ENCODE assay signal across 18 cellular contexts in genomic region chr2:17373736-17374135, GRCh38.
DNase-seq lines count a peak whose midpoint lies in the region; ATAC-seq and TF ChIP-seq lines count a peak whose summit lies in the region.
"Had no signal": no experiment of that assay in that cellular context is flagged by ENCODE, and none has a peak within 500 bp of the region (broad histone marks: within the 10 kb centered on the region; RNA-seq: fewer than 3 reads in every experiment).

No MANE protein-coding gene starts in this region.

- DNase-seq in HCEC 1CT (peak; percentile 76), amniotic epithelial cell (ENCODE audit: low read depth) (peak; percentile 70), fibroblast of pulmonary artery (ENCODE audit: low read depth) (peak; percentile 7), Kasumi-1 (lab: John Stamatoyannopoulos, UW) (no peak), DMS53 (lab: John Stamatoyannopoulos, UW) (no peak)
- DNase-seq in activated naive CD4-positive, alpha-beta T cell treated with anti-CD3 and anti-CD28 coated beads, Interleukin-2, amount 10 ng/mL, durations not matched to agents 7 days and 5 days, result no peak
- DNase-seq: activated CD4-positive, alpha-beta T cell treated with anti-CD3 and anti-CD28 coated beads, Interleukin-2, amount 10 ng/mL, durations not matched to agents 7 days and 5 days; activated naive CD4-positive, alpha-beta T cell treated with Interleukin-2 at 50 U/mL for 16 hours; effector CD4-positive, alpha-beta T cell; GF-D8; Karpas-422; left colon; NCI-H1436 treated with DMSO at 0.1 percent for 48 hours; ovary; small intestine; thyroid gland had no signal

- no peak overlapping the region for H3K4me3 ChIP-seq in fibroblast of pulmonary artery (replicated peaks; ENCODE audit: low read depth, low read length)
- H3K4me3 ChIP-seq in skeletal muscle satellite cell (ENCODE audit: low read length), result peak overlapping the region; percentile 20
- H3K4me3 ChIP-seq: ovary, thyroid gland had no signal

- no peak for TF ChIP-seq CTCF in fibroblast of pulmonary artery (IDR thresholded peaks at IDR 0.05; ENCODE audit: low read length, missing control alignments)

- no peaks in the 10 kb centered on the region for H3K9me3 ChIP-seq in skeletal muscle satellite cell (replicated peaks; ENCODE audit: low read length)
- H3K9me3 ChIP-seq: ovary, thyroid gland had no signal

- H3K36me3 ChIP-seq in skeletal muscle satellite cell (ENCODE audit: insufficient read depth, low read length), result no peaks in the 10 kb centered on the region
- H3K36me3 ChIP-seq: ovary, thyroid gland had no signal

- H3K36me3 Mint-ChIP-seq in activated naive CD4-positive, alpha-beta T cell treated with anti-CD3 and anti-CD28 coated beads, Interleukin-2, amount 10 ng/mL, durations not matched to agents 7 days and 5 days, result no peaks in the 10 kb centered on the region

- no peaks in the 10 kb centered on the region for H3K27me3 Mint-ChIP-seq in activated naive CD4-positive, alpha-beta T cell treated with anti-CD3 and anti-CD28 coated beads, Interleukin-2, amount 10 ng/mL, durations not matched to agents 7 days and 5 days
- H3K27me3 Mint-ChIP-seq: activated CD4-positive, alpha-beta T cell treated with anti-CD3 and anti-CD28 coated beads, Interleukin-2, amount 10 ng/mL, durations not matched to agents 7 days and 5 days had no signal

- H3K4me2 ChIP-seq in skeletal muscle satellite cell (ENCODE audit: low read length), result peak overlapping the region; percentile 40

- peak overlapping the region; percentile 18 for H3K9ac ChIP-seq in skeletal muscle satellite cell (ENCODE audit: low read depth, low read length)

- CTCF ChIA-PET in activated naive CD4-positive, alpha-beta T cell treated with anti-CD3 and anti-CD28 coated beads, Interleukin-2, amount 10 ng/mL, durations not matched to agents 7 days and 5 days (lab: Charles Lee), result no interaction called here

- no peak overlapping the region for H3K4me3 Mint-ChIP-seq in activated naive CD4-positive, alpha-beta T cell treated with anti-CD3 and anti-CD28 coated beads, Interleukin-2, amount 10 ng/mL, durations not matched to agents 7 days and 5 days
- H3K4me3 Mint-ChIP-seq: activated CD4-positive, alpha-beta T cell treated with anti-CD3 and anti-CD28 coated beads, Interleukin-2, amount 10 ng/mL, durations not matched to agents 7 days and 5 days had no signal

- no peaks in the 10 kb centered on the region for H3K27me3 ChIP-seq in skeletal muscle satellite cell (ENCODE audit: control insufficient read depth, insufficient read depth, low read length)
- H3K27me3 ChIP-seq: ovary, thyroid gland had no signal

- no peak overlapping the region for H3K27ac Mint-ChIP-seq in activated naive CD4-positive, alpha-beta T cell treated with anti-CD3 and anti-CD28 coated beads, Interleukin-2, amount 10 ng/mL, durations not matched to agents 7 days and 5 days
- H3K27ac Mint-ChIP-seq: activated CD4-positive, alpha-beta T cell treated with anti-CD3 and anti-CD28 coated beads, Interleukin-2, amount 10 ng/mL, durations not matched to agents 7 days and 5 days had no signal

- H3K9me3 Mint-ChIP-seq in activated naive CD4-positive, alpha-beta T cell treated with anti-CD3 and anti-CD28 coated beads, Interleukin-2, amount 10 ng/mL, durations not matched to agents 7 days and 5 days, result peaks cover 7% of the 10 kb centered on the region

- no peak for ATAC-seq in GM21619 (IDR thresholded peaks at IDR 0.05; ENCODE audit: unreplicated experiment)
- ATAC-seq: left colon had no signal

- H3K4me1 ChIP-seq in skeletal muscle satellite cell (ENCODE audit: control insufficient read depth, insufficient read depth, low read length), result peaks cover 19% of the 10 kb centered on the region
- H3K4me1 ChIP-seq: thyroid gland had no signal

- H3K4me1 Mint-ChIP-seq in activated naive CD4-positive, alpha-beta T cell treated with anti-CD3 and anti-CD28 coated beads, Interleukin-2, amount 10 ng/mL, durations not matched to agents 7 days and 5 days, result no peaks in the 10 kb centered on the region
- H3K4me1 Mint-ChIP-seq: activated CD4-positive, alpha-beta T cell treated with anti-CD3 and anti-CD28 coated beads, Interleukin-2, amount 10 ng/mL, durations not matched to agents 7 days and 5 days had no signal

Comparison
In these comparisons a context has a peak if more than half of its experiments do, and no peak if none do; other contexts are left out.
1. DNase-seq: peak in HCEC 1CT (single experiment), amniotic epithelial cell (single experiment) and fibroblast of pulmonary artery (single experiment); none in Kasumi-1 (0 of 2), DMS53 (single experiment) and activated naive CD4-positive, alpha-beta T cell treated with anti-CD3 and anti-CD28 coated beads, Interleukin-2, amount 10 ng/mL, durations not matched to agents 7 days and 5 days (single experiment).